ENCODE assay signal across 8 cellular contexts in the genomic region with DNA sequence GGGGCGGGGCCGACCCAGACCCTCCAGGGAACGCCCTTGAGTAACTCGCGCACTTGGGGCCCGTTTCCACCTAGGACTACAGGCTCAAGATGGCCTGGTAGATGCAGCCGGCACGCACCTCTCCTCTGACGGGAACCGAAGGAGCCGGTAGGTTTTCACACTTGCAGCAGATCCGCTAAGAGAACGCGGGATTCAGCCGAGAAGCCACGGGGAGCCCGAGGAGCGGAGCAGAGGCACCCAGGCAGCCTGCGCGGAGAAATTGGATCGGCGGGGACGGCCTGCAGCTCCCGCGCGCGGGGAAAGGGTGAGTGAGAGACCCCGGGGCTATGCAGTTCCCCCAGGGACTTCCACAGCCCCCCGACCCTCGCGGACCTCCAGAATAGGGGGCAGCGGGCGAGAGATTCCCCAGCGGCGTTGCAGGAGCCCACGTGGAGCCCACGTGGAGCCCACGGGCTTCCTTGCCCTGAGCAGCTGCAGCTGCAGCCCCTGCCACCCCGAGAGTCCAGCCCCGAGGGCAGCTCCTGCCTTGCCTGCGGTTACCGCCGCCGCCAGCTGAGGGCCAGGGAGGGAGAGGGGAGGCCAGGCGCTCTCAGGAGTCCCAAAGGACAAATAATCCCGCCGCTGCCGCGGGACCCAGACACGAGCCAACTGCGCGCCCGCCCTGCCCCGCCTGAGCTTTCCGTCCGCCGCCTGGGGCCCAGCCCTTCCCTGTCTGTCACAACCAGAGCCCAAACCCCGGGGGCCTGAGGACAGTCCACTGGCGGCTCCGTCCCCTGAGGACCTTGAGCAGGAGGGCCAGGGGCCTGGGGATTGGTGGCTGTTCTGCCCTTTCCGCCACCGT. TPM values are rescaled to one million over a fixed set of nuclear protein-coding genes. Genes with fewer than 3 reads are reported as not detected.
DNase-seq lines count a peak whose midpoint lies in the region; ATAC-seq, FAIRE-seq and TF ChIP-seq lines count a peak whose summit lies in the region.

No MANE protein-coding gene starts in this region.

- H3K4me3 Mint-ChIP-seq in activated CD4-positive, alpha-beta memory T cell treated with anti-CD3 and anti-CD28 coated beads, Interleukin-2, amount 10 ng/mL, durations not matched to agents 7 days and 5 days = peak overlapping the region; percentile 77
- peak overlapping the region; percentile 94 for H3K4me3 Mint-ChIP-seq in neural progenitor cell

- peak; percentile 82 to 91 for ATAC-seq in upper lobe of left lung (ENCODE audit: low FRiP score in 2 of 2)

- peaks cover 0 to 7% (median 0%) of the 10 kb centered on the region in 10 experiments; a peak in 3 of 20 replicates for H3K4me1 ChIP-seq in BLaER1 treated with 17β-estradiol and CSF1 and Interleukin-3, amounts not matched to agents 10 nM and 100 nM
- H3K4me1 ChIP-seq in HUES48 (ENCODE audit: control insufficient read depth, insufficient read depth, low read length) = peaks cover 14% of the 10 kb centered on the region; the same call in 1 of the 2 replicates
- H3K4me1 ChIP-seq in esophagus squamous epithelium = peaks cover 6 to 19% (median 8%) of the 10 kb centered on the region in 3 donors
- no peaks in the 10 kb centered on the region for H3K4me1 ChIP-seq in neural progenitor cell
- peaks cover 5 to 13% (median 12%) of the 10 kb centered on the region in 4 donors for H3K4me1 ChIP-seq in upper lobe of left lung

- H3K4me3 ChIP-seq in BLaER1 treated with 17β-estradiol and CSF1 and Interleukin-3, amounts not matched to agents 10 nM and 100 nM = peak overlapping the region; percentile 47 to 72 (median 64)
- H3K4me3 ChIP-seq in HUES48 (ENCODE audit: low read depth, low read length) (peak overlapping the region; percentile 97), esophagus squamous epithelium (peak overlapping the region; percentile 33 to 67 (median 54)), neural progenitor cell (peak overlapping the region; percentile 53), upper lobe of left lung (peak overlapping the region; percentile 7 to 55 (median 48))

- H3K27ac Mint-ChIP-seq in activated CD4-positive, alpha-beta memory T cell treated with anti-CD3 and anti-CD28 coated beads, Interleukin-2, amount 10 ng/mL, durations not matched to agents 7 days and 5 days = no peak overlapping the region
- peak overlapping the region; percentile 93 for H3K27ac Mint-ChIP-seq in neural progenitor cell

- WGBS in esophagus squamous epithelium, 2 donors = 0 to 4% methylated on average over 5 to 8 of the region's 62 CpGs
- 5% methylated on average over 6 to 38 of the region's 62 CpGs for WGBS in upper lobe of left lung, 2 donors

- peak; percentile 40 for DNase-seq in activated CD4-positive, alpha-beta memory T cell treated with anti-CD3 and anti-CD28 coated beads, Interleukin-2, amount 10 ng/mL, durations not matched to agents 7 days and 5 days
- no peak for DNase-seq in esophagus squamous epithelium (lab: John Stamatoyannopoulos, UW)
- DNase-seq in neural progenitor cell (ENCODE audit: low spot score) = peak; percentile 74
- peak; percentile 86 to 88 for DNase-seq in upper lobe of left lung
- no peak for DNase-seq in H54 (ENCODE audit: insufficient read length, low spot score)
- no peak for DNase-seq in NCI-H1694 treated with DMSO at 0.1 percent for 48 hours (lab: John Stamatoyannopoulos, UW)

- peaks cover 22% of the 10 kb centered on the region for H3F3A ChIP-seq in neural progenitor cell (ENCODE audit: low read depth)

- peak overlapping the region; percentile 51 to 80 (median 67); a peak in 20 of 22 replicates for H3K9ac ChIP-seq in BLaER1 treated with 17β-estradiol and CSF1 and Interleukin-3, amounts not matched to agents 10 nM and 100 nM
- H3K9ac ChIP-seq in HUES48 (ENCODE audit: low read depth, low read length) (peak overlapping the region; percentile 85), neural progenitor cell (no peak overlapping the region)

- peak overlapping the region; percentile 78 for H2AFZ ChIP-seq in neural progenitor cell (replicated peaks)

- H3K27me3 Mint-ChIP-seq in activated CD4-positive, alpha-beta memory T cell treated with anti-CD3 and anti-CD28 coated beads, Interleukin-2, amount 10 ng/mL, durations not matched to agents 7 days and 5 days = peaks cover 19% of the 10 kb centered on the region
- H3K27me3 Mint-ChIP-seq in neural progenitor cell (ENCODE audit: insufficient read depth, low read depth) = peaks cover 18% of the 10 kb centered on the region

- H3K27ac ChIP-seq in BLaER1 treated with 17β-estradiol and CSF1 and Interleukin-3, amounts not matched to agents 10 nM and 100 nM = peak overlapping the region in 8 of 11 experiments; percentile 27 to 66 (median 56); a peak in 13 of 22 replicates
- peak overlapping the region; percentile 78 for H3K27ac ChIP-seq in HUES48 (ENCODE audit: low read depth, low read length)
- peak overlapping the region in 3 of 4 donors; percentile 37 to 50 (median 42) for H3K27ac ChIP-seq in esophagus squamous epithelium
- H3K27ac ChIP-seq in neural progenitor cell = no peak overlapping the region
- no peak overlapping the region for H3K27ac ChIP-seq in upper lobe of left lung

- H3K79me2 ChIP-seq in neural progenitor cell (ENCODE audit: low read depth) = no peaks in the 10 kb centered on the region

- POLR2A ChIA-PET in activated CD4-positive, alpha-beta memory T cell treated with anti-CD3 and anti-CD28 coated beads, Interleukin-2, amount 10 ng/mL, durations not matched to agents 7 days and 5 days (lab: Charles Lee) = no interaction called here

- no peak for TF ChIP-seq POLR2A in esophagus squamous epithelium (IDR thresholded peaks at IDR 0.05)
- TF ChIP-seq POLR2A in upper lobe of left lung (IDR thresholded peaks at IDR 0.05) = no peak
- no peak for TF ChIP-seq POLR2A in H54 (IDR thresholded peaks at IDR 0.05; ENCODE audit: low read depth, low read length)

- peaks cover 0 to 24% (median 17%) of the 10 kb centered on the region in 11 experiments; a peak in 16 of 22 replicates for H3K36me3 ChIP-seq in BLaER1 treated with 17β-estradiol and CSF1 and Interleukin-3, amounts not matched to agents 10 nM and 100 nM
- H3K36me3 ChIP-seq in HUES48 (ENCODE audit: control insufficient read depth, insufficient read depth, low read length) (peaks cover 49% of the 10 kb centered on the region), esophagus squamous epithelium (no peaks in the 10 kb centered on the region), neural progenitor cell (no peaks in the 10 kb centered on the region), upper lobe of left lung (no peaks in the 10 kb centered on the region)

- intact Hi-C loops in esophagus squamous epithelium (cut with DNase I) = no loop called here

- peaks cover 35 to 77% (median 61%) of the 10 kb centered on the region in 11 experiments for H3K9me3 ChIP-seq in BLaER1 treated with 17β-estradiol and CSF1 and Interleukin-3, amounts not matched to agents 10 nM and 100 nM (replicated peaks in 1 of 11)
- H3K9me3 ChIP-seq in HUES48 (ENCODE audit: control insufficient read depth, insufficient read depth, low read length) (no peaks in the 10 kb centered on the region), esophagus squamous epithelium (peaks cover 0 to 6% (median 0%) of the 10 kb centered on the region in 3 donors), neural progenitor cell (ENCODE audit: low read depth) (no peaks in the 10 kb centered on the region), upper lobe of left lung (peaks cover 0 to 8% (median 3%) of the 10 kb centered on the region in 4 donors)

- no peaks in the 10 kb centered on the region for H3K27me3 ChIP-seq in BLaER1 treated with 17β-estradiol and CSF1 and Interleukin-3, amounts not matched to agents 10 nM and 100 nM
- H3K27me3 ChIP-seq in HUES48 (ENCODE audit: control insufficient read depth, insufficient read depth, low read length) (no peaks in the 10 kb centered on the region), esophagus squamous epithelium (peaks cover 0 to 70% (median 2%) of the 10 kb centered on the region in 4 donors), neural progenitor cell (peaks cover 19% of the 10 kb centered on the region), upper lobe of left lung (peaks cover 0 to 14% (median 3%) of the 10 kb centered on the region in 4 donors)

- no peak for FAIRE-seq in H54 (lab: Jason Lieb, UNC)

- H3K36me3 Mint-ChIP-seq in activated CD4-positive, alpha-beta memory T cell treated with anti-CD3 and anti-CD28 coated beads, Interleukin-2, amount 10 ng/mL, durations not matched to agents 7 days and 5 days (ENCODE audit: low read depth) = peaks cover 20% of the 10 kb centered on the region
- H3K36me3 Mint-ChIP-seq in neural progenitor cell = peaks cover 24% of the 10 kb centered on the region

- H4K20me1 ChIP-seq in BLaER1 treated with 17β-estradiol and CSF1 and Interleukin-3, amounts not matched to agents 10 nM and 100 nM = no peaks in the 10 kb centered on the region
- H4K20me1 ChIP-seq in neural progenitor cell (ENCODE audit: low read depth) = no peaks in the 10 kb centered on the region

- H3K9me3 Mint-ChIP-seq in activated CD4-positive, alpha-beta memory T cell treated with anti-CD3 and anti-CD28 coated beads, Interleukin-2, amount 10 ng/mL, durations not matched to agents 7 days and 5 days = peaks cover 9% of the 10 kb centered on the region
- peaks cover 41% of the 10 kb centered on the region for H3K9me3 Mint-ChIP-seq in neural progenitor cell

- TF ChIP-seq CTCF in esophagus squamous epithelium (IDR thresholded peaks at IDR 0.05) = no peak
- TF ChIP-seq CTCF in neural progenitor cell (IDR thresholded peaks at IDR 0.05) = peak; percentile 22
- TF ChIP-seq CTCF in upper lobe of left lung (IDR thresholded peaks at IDR 0.05) = peak in 1 of 6 experiments; percentile 18

- H3K4me2 ChIP-seq in BLaER1 treated with 17β-estradiol and CSF1 and Interleukin-3, amounts not matched to agents 10 nM and 100 nM = peak overlapping the region; percentile 58 to 85 (median 80)
- H3K4me2 ChIP-seq in neural progenitor cell = peak overlapping the region; percentile 75

- no peak for TF ChIP-seq EP300 in upper lobe of left lung (IDR thresholded peaks at IDR 0.05)

- CTCF ChIA-PET in activated CD4-positive, alpha-beta memory T cell treated with anti-CD3 and anti-CD28 coated beads, Interleukin-2, amount 10 ng/mL, durations not matched to agents 7 days and 5 days (lab: Charles Lee) = no interaction called here

- H3K4me1 Mint-ChIP-seq in activated CD4-positive, alpha-beta memory T cell treated with anti-CD3 and anti-CD28 coated beads, Interleukin-2, amount 10 ng/mL, durations not matched to agents 7 days and 5 days = peaks cover 8% of the 10 kb centered on the region
- peaks cover 10% of the 10 kb centered on the region for H3K4me1 Mint-ChIP-seq in neural progenitor cell

RNA-seq across cellular contexts. Expression of a gene that starts 13.1 kb away (rescaled TPM):
- 1 to 10 TPM; 5.5 to 6.6 TPM for total RNA-seq in activated CD4-positive, alpha-beta memory T cell treated with anti-CD3 and anti-CD28 coated beads, Interleukin-2, amount 10 ng/mL, durations not matched to agents 7 days and 5 days
- 10 to 100 TPM in 2 of 4 donors, 1 to 10 TPM in 2; 5.8 to 13.5 (median 9.5) TPM for total RNA-seq in esophagus squamous epithelium
- 25.5 and 30.1 TPM in 2 replicates for total RNA-seq in neural progenitor cell (ENCODE audit: low replicate concordance)
- total RNA-seq in upper lobe of left lung = 10 to 100 TPM in 4 of 6 donors, 1 to 10 TPM in 2; 7.3 to 30.5 (median 17.3) TPM

RNA-seq across cellular contexts. Expression of a gene that starts 54.2 kb away (rescaled TPM):
- total RNA-seq in activated CD4-positive, alpha-beta memory T cell treated with anti-CD3 and anti-CD28 coated beads, Interleukin-2, amount 10 ng/mL, durations not matched to agents 7 days and 5 days = not detected
- not detected for total RNA-seq in esophagus squamous epithelium
- total RNA-seq in neural progenitor cell (ENCODE audit: low replicate concordance) = 26.7 and 80.0 TPM in 2 replicates
- total RNA-seq in upper lobe of left lung = 1 to 10 TPM in 1 of 6 donors, under 1 TPM in 3, not detected in 2; 0.20 to 1.0 (median 0.30) TPM

Comparison
In these comparisons a context has a peak if more than half of its experiments do, and no peak if none do; other contexts are left out.
1. H3K27ac ChIP-seq: peak in BLaER1 treated with 17β-estradiol and CSF1 and Interleukin-3, amounts not matched to agents 10 nM and 100 nM (8 of 11), HUES48 (single experiment) and esophagus squamous epithelium (3 of 4); none in neural progenitor cell (single experiment) and upper lobe of left lung (0 of 4).
2. DNase-seq: peak in activated CD4-positive, alpha-beta memory T cell treated with anti-CD3 and anti-CD28 coated beads, Interleukin-2, amount 10 ng/mL, durations not matched to agents 7 days and 5 days (single experiment), neural progenitor cell (single experiment) and upper lobe of left lung (2 of 2); none in esophagus squamous epithelium (single experiment), H54 (single experiment) and NCI-H1694 treated with DMSO at 0.1 percent for 48 hours (single experiment).
3. RNA of a gene that starts 54.2 kb away (total RNA-seq): 26.7 to 80.0 TPM in neural progenitor cell; 0.20 to 1.0 TPM in upper lobe of left lung, not detected in activated CD4-positive, alpha-beta memory T cell treated with anti-CD3 and anti-CD28 coated beads, Interleukin-2, amount 10 ng/mL, durations not matched to agents 7 days and 5 days and not detected in esophagus squamous epithelium; every median in the first group is over 10 times any median in the second.
4. Peak in every context shown above with its lines, with median percentiles within 50 percentile points of each other: H3K4me3 ChIP-seq.